ENCODE assay signal across 16 cellular contexts in the genomic region with DNA sequence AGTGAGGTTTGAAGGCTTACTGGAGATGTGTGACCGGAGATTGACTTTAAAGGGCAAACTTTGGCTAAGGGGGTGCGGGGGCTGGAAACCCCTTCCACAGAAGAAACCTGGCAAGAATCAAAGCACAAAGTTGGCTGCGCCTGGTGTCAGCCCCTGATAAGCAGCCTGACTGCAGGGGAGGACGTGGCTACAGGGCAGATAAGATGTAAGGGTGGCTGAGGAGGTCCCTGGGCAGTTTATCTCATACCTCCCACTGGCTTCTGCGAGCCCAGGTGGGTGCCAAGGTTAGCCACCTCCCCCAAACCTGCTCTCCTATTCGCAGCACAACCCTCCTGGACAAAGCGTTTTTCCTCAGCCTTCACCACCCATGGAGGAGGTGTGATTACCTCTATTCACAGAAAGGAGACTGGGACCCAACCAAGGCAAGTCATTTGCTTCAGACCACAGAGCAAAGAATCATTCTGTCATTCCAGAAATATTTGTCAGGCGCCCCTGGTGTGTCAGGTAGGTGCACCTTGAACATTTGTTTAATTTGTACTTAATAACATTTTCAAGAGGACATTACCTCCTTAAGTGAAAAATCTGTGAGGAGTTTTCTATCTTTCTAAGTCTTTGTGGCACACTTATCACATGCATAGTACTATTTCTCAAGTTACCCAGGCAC.
A peak's percentile ranks its signal among the peaks of the same experiment; 100 is the strongest.
DNase-seq lines count a peak whose midpoint lies in the region; ATAC-seq, FAIRE-seq and TF ChIP-seq lines count a peak whose summit lies in the region.
"Had no signal": no experiment of that assay in that cellular context is flagged by ENCODE, and none has a peak within 500 bp of the region (broad histone marks: within the 10 kb centered on the region; RNA-seq: fewer than 3 reads in every experiment).

No MANE protein-coding gene starts in this region.

- H3K9me3 ChIP-seq in K562 (replicated peaks; ENCODE audit: control insufficient read depth, insufficient read depth, low read depth, low read length) (no peaks in the 10 kb centered on the region), HepG2 (ENCODE audit: low read length) (peaks cover 21% of the 10 kb centered on the region), gastrocnemius medialis (no peaks in the 10 kb centered on the region), small intestine (ENCODE audit: control insufficient read depth, low read depth) (no peaks in the 10 kb centered on the region)

- peaks cover 37 to 54% of the 10 kb centered on the region in 2 experiments for H3K4me1 ChIP-seq in K562 (replicated peaks in 1 of 2; ENCODE audit: control insufficient read depth in 2 of 2, insufficient read depth in 2 of 2, low read length in 2 of 2)
- H3K4me1 ChIP-seq in HepG2 (ENCODE audit: insufficient read depth, low read length), result peaks cover 82% of the 10 kb centered on the region
- peaks cover 51 to 54% of the 10 kb centered on the region in 2 donors for H3K4me1 ChIP-seq in gastrocnemius medialis
- peaks cover 0 to 5% of the 10 kb centered on the region in 2 donors for H3K4me1 ChIP-seq in small intestine (ENCODE audit: control insufficient read depth in 2 of 2, insufficient read depth in 1 of 2, low read depth in 1 of 2, low read length in 1 of 2)

- peak overlapping the region; percentile 64 for H3K4me3 Mint-ChIP-seq in HFFc6
- H3K4me3 Mint-ChIP-seq: IgD-negative memory B cell; naive B cell; stimulated activated naive B cell treated with anti-CD40 and anti-IgM and Interleukin-4, amounts not matched to agents 10 μg/mL and 1 μg/mL and 100 μg/mL, for 72 hours had no signal

- DNase-seq in HFFc6 (no peak), K562 (ENCODE audit: extremely low read depth in 1 of 4, low spot score in 3 of 4) (peak; percentile 91 to 94 (median 92)), HepG2 (ENCODE audit: low spot score) (no peak), gastrocnemius medialis (no peak), epidermal melanocyte (ENCODE audit: insufficient read length, low spot score) (no peak), small intestine (no peak), GM19239 (ENCODE audit: insufficient read length, low spot score) (no peak)
- DNase-seq: naive B cell; NCI-H1105; stimulated activated naive B cell treated with anti-CD40 and anti-IgM and Interleukin-4, amounts not matched to agents 10 μg/mL and 1 μg/mL and 100 μg/mL, for 72 hours; WERI-Rb-1 had no signal

- ATAC-seq in K562 (peak; percentile 66), HepG2 (no peak; the same call in 2 of the 3 replicates), gastrocnemius medialis (no peak), HG02852 (IDR thresholded peaks at IDR 0.05; ENCODE audit: unreplicated experiment) (no peak)
- ATAC-seq: stimulated activated naive B cell treated with anti-CD40 and anti-IgM and Interleukin-4, amounts not matched to agents 10 μg/mL and 1 μg/mL and 100 μg/mL, for 72 hours had no signal

- CTCF ChIA-PET in K562 (lab: Yijun Ruan, JAX; ENCODE audit: low intra/inter-chr PET ratio) (no interaction called here), HepG2 (lab: Yijun Ruan, JAX; ENCODE audit: low intra/inter-chr PET ratio, low total read pairs) (interaction anchor here (1.1 kb wide), 1 partner anchor 171 kb away, joined by 3 read pairs; no protein-coding TSS in a partner anchor)

- intact Hi-C loops in K562 (cut with micrococcal nuclease) (loop anchor here (1.0 to 5.0 kb wide), 2 partner anchors 49 to 173 kb away; no protein-coding TSS in a partner anchor), HepG2 (cut with micrococcal nuclease; ENCODE audit: unreplicated experiment) (no loop called here), gastrocnemius medialis (cut with DNase I; ENCODE audit: low total_unique reads) (no loop called here)

- H2AFZ ChIP-seq in K562 (ENCODE audit: low read depth, low read length), result 0 out of 2 replicates have a peak overlapping the region, but pooled peaks have one; percentile 73
- no peak overlapping the region for H2AFZ ChIP-seq in HepG2 (ENCODE audit: low read length)

- peaks cover 53% of the 10 kb centered on the region for H3K4me1 Mint-ChIP-seq in HFFc6 (ENCODE audit: low read depth)

- no peaks in the 10 kb centered on the region for H3K9me1 ChIP-seq in K562 (ENCODE audit: control insufficient read depth, insufficient read depth, low read length)

- no peaks in the 10 kb centered on the region for H3K27me3 ChIP-seq in K562 (ENCODE audit: control insufficient read depth in 2 of 2, insufficient read depth in 2 of 2, low read length in 2 of 2)
- no peaks in the 10 kb centered on the region for H3K27me3 ChIP-seq in HepG2 (ENCODE audit: control insufficient read depth in 1 of 2, insufficient read depth in 2 of 2, low read length in 2 of 2)
- H3K27me3 ChIP-seq in gastrocnemius medialis, result no peaks in the 10 kb centered on the region
- no peaks in the 10 kb centered on the region for H3K27me3 ChIP-seq in small intestine (ENCODE audit: control insufficient read depth in 2 of 2, insufficient read depth in 2 of 2, low read length in 2 of 2)

- H3K27ac ChIP-seq in K562 (ENCODE audit: extremely low read depth, low read depth, low read length) (peak overlapping the region; percentile 43; the same call in 2 of the 3 replicates), HepG2 (ENCODE audit: extremely low read length, insufficient read depth, low read length) (peak overlapping the region; percentile 83), gastrocnemius medialis (peak overlapping the region; percentile 87 to 95 (median 92)), small intestine (ENCODE audit: low read depth in 1 of 2, low read length in 1 of 2) (peak overlapping the region in 1 of 2 donors; percentile 52)
- H3K27ac ChIP-seq: SK-N-MC, WERI-Rb-1 had no signal

- 0% methylated on average over 8 of the region's 8 CpGs for WGBS in K562 (ENCODE audit: insufficient coverage, low coverage, missing lambda C conversion rate)
- WGBS in HepG2 (ENCODE audit: low lambda C conversion rate), result 91% methylated on average over 8 of the region's 8 CpGs
- WGBS in small intestine, 3 donors, result 63 to 85% (median 76%) methylated on average over 8 of the region's 8 CpGs

- POLR2A ChIA-PET in K562 (lab: Yijun Ruan, JAX) (interaction anchor here (0.5 to 1.5 kb wide), 8 partner anchors 12 to 94 kb away, joined by 3 to 4 read pairs (median 3); a partner anchor contains a TSS), HepG2 (lab: Yijun Ruan, JAX) (interaction anchor here (1.0 to 3.6 kb wide), 14 partner anchors 13 to 97 kb away, joined by 4 to 28 read pairs (median 7); a partner anchor contains a TSS)

- FAIRE-seq in K562 (lab: Jason Lieb, UNC) (peak; percentile 92), HepG2 (lab: Jason Lieb, UNC) (no peak), small intestine (lab: Jason Lieb, UNC) (no peak), GM19239 (lab: Jason Lieb, UNC) (no peak)
- FAIRE-seq: bronchial epithelial cell, frontal cortex had no signal

- no peaks in the 10 kb centered on the region; the same call in 1 of the 2 replicates for H3K27me3 Mint-ChIP-seq in HFFc6 (ENCODE audit: insufficient read depth)

- TF ChIP-seq CTCF in HFFc6 (IDR thresholded peaks at IDR 0.05) (no peak), K562 (IDR thresholded peaks at IDR 0.05 in 2 of 3, conservative IDR thresholded peaks at IDR 0.05 in 1 of 3; ENCODE audit: insufficient read depth in 2 of 3, low read depth in 1 of 3, low read length in 3 of 3) (no peak), HepG2 (CRISPR knock-in tag; IDR thresholded peaks at IDR 0.05) (no peak), gastrocnemius medialis (IDR thresholded peaks at IDR 0.05 in 4 of 5, conservative IDR thresholded peaks at IDR 0.05 in 1 of 5) (no peak)

- peaks cover 20% of the 10 kb centered on the region for H3K36me3 Mint-ChIP-seq in HFFc6 (ENCODE audit: low read depth)

- no peak for TF ChIP-seq RAD21 in K562 (CRISPR knock-in tag; conservative IDR thresholded peaks at IDR 0.05 in 1 of 2, IDR thresholded peaks at IDR 0.05 in 1 of 2)
- no peak for TF ChIP-seq RAD21 in HepG2 (CRISPR knock-in tag; IDR thresholded peaks at IDR 0.05)

- H4K20me1 ChIP-seq in K562 (replicated peaks; ENCODE audit: control insufficient read depth, insufficient read depth, low read length), result no peaks in the 10 kb centered on the region
- no peaks in the 10 kb centered on the region for H4K20me1 ChIP-seq in HepG2 (ENCODE audit: insufficient read depth, low read length)

- peaks cover 21% of the 10 kb centered on the region for H3K9me3 Mint-ChIP-seq in HFFc6

- BruUV-seq in K562 (replicated peaks; lab: Mats Ljungman, UMichigan), result no TSS peak
- BruUV-seq in HepG2 (replicated peaks; lab: Mats Ljungman, UMichigan), result no TSS peak

- in situ Hi-C loops in K562 (cut with MboI) (no loop called here), HepG2 (cut with HindIII; ENCODE audit: extremely low pct_ligation_motif_present, low pct_unique_long_range_greater_than_20kb) (no loop called here), gastrocnemius medialis (cut with MboI; ENCODE audit: low sequenced_read_pairs in 4 of 4) (no loop called here)

- TF ChIP-seq POLR2A in K562 (conservative IDR thresholded peaks at IDR 0.05) (no peak), HepG2 (IDR thresholded peaks at IDR 0.05; ENCODE audit: insufficient read depth in 1 of 2, low read depth in 2 of 2, low read length in 2 of 2) (no peak), gastrocnemius medialis (IDR thresholded peaks at IDR 0.05) (no peak)

- H3K4me2 ChIP-seq in K562 (ENCODE audit: insufficient read depth, low read length) (peak overlapping the region; percentile 64), HepG2 (ENCODE audit: low read depth, low read length) (peak overlapping the region; percentile 61)

- no peak overlapping the region for H3K4me3 ChIP-seq in K562
- peak overlapping the region in 1 of 3 experiments; percentile 51; a peak in 1 of 6 replicates for H3K4me3 ChIP-seq in HepG2 (replicated peaks in 1 of 3; ENCODE audit: insufficient read depth in 1 of 3, low read depth in 2 of 3, low read length in 3 of 3)
- H3K4me3 ChIP-seq in gastrocnemius medialis, result no peak overlapping the region
- no peak overlapping the region for H3K4me3 ChIP-seq in small intestine (ENCODE audit: low read depth in 1 of 2, low read length in 2 of 2)
- H3K4me3 ChIP-seq: SK-N-MC had no signal

- no peaks in the 10 kb centered on the region for H3K79me2 ChIP-seq in K562 (ENCODE audit: control insufficient read depth, insufficient read depth, low read length)
- H3K79me2 ChIP-seq in HepG2 (ENCODE audit: insufficient read depth, low read length), result peaks cover 4% of the 10 kb centered on the region

- H3K36me3 ChIP-seq in K562 (ENCODE audit: control insufficient read depth, insufficient read depth, low read length), result no peaks in the 10 kb centered on the region
- H3K36me3 ChIP-seq in HepG2 (replicated peaks in 1 of 2; ENCODE audit: control insufficient read depth in 1 of 2, insufficient read depth in 2 of 2, low read length in 2 of 2), result no peaks in the 10 kb centered on the region
- H3K36me3 ChIP-seq in gastrocnemius medialis, result no peaks in the 10 kb centered on the region
- no peaks in the 10 kb centered on the region for H3K36me3 ChIP-seq in small intestine (ENCODE audit: control insufficient read depth in 2 of 2, insufficient read depth in 2 of 2, low read length in 2 of 2)
- H3K36me3 ChIP-seq: WERI-Rb-1 had no signal

- H3K27ac Mint-ChIP-seq in HFFc6, result peak overlapping the region; percentile 92
- H3K27ac Mint-ChIP-seq: IgD-negative memory B cell; naive B cell; stimulated activated naive B cell treated with anti-CD40 and anti-IgM and Interleukin-4, amounts not matched to agents 10 μg/mL and 1 μg/mL and 100 μg/mL, for 72 hours had no signal

- TF ChIP-seq EP300 in K562 (IDR thresholded peaks at IDR 0.05; ENCODE audit: low read length), result peak; percentile 98
- TF ChIP-seq EP300 in HepG2 (IDR thresholded peaks at IDR 0.05; ENCODE audit: low read depth in 2 of 2, low read length in 2 of 2), result no peak
- no peak for TF ChIP-seq EP300 in HepG2 (CRISPR knock-in tag; IDR thresholded peaks at IDR 0.05; ENCODE audit: borderline replicate concordance)

- no peak overlapping the region for H3K9ac ChIP-seq in K562 (ENCODE audit: insufficient read depth in 1 of 2, low read depth in 2 of 2, low read length in 2 of 2)
- H3K9ac ChIP-seq in HepG2 (ENCODE audit: insufficient read depth, low read depth, low read length), result peak overlapping the region; percentile 63; the same call in 1 of the 2 replicates

Comparison
In these comparisons a context has a peak if more than half of its experiments do, and no peak if none do; other contexts are left out.
1. DNase-seq: peak in K562 (4 of 4); none in HFFc6 (single experiment), HepG2 (single experiment), gastrocnemius medialis (0 of 2), epidermal melanocyte (single experiment), small intestine (single experiment) and GM19239 (single experiment).